Comparison of ENCODE assay signal across 7 cellular contexts in genomic region chr22:36362819-36363377, GRCh38. TPM values are rescaled to one million over a fixed set of nuclear protein-coding genes. Genes with fewer than 3 reads are reported as not detected.
DNase-seq lines count a peak whose midpoint lies in the region; ATAC-seq, FAIRE-seq and TF ChIP-seq lines count a peak whose summit lies in the region.

No MANE protein-coding gene starts in this region.

- H3K36me3 ChIP-seq in stomach: peaks cover 0 to 7% (median 4%) of the 10 kb centered on the region in 4 donors

- no peaks in the 10 kb centered on the region for H3K27me3 ChIP-seq in stomach

- no peak for TF ChIP-seq EP300 in stomach (IDR thresholded peaks at IDR 0.05)

- no peaks in the 10 kb centered on the region for H3K27me3 Mint-ChIP-seq in IgD-negative memory B cell
- H3K27me3 Mint-ChIP-seq in activated T-helper 2 cell treated with anti-CD3 and anti-CD28 coated beads, Interferon-gamma antibody, Interleukin-2, Interleukin-4, amounts not matched to agents 10 μg/mL and 5 μg/mL and 100 μg/mL, durations not matched to agents 14 hours and 24 hours and 36 hours (ENCODE audit: low read depth): no peaks in the 10 kb centered on the region

- no peaks in the 10 kb centered on the region for H3K36me3 Mint-ChIP-seq in IgD-negative memory B cell
- H3K36me3 Mint-ChIP-seq in activated T-helper 2 cell treated with anti-CD3 and anti-CD28 coated beads, Interferon-gamma antibody, Interleukin-2, Interleukin-4, amounts not matched to agents 10 μg/mL and 5 μg/mL and 100 μg/mL, durations not matched to agents 14 hours and 24 hours and 36 hours (ENCODE audit: low read depth): peaks cover 58% of the 10 kb centered on the region

- H3K4me1 ChIP-seq in stomach: peaks cover 98 to 100% (median 100%) of the 10 kb centered on the region in 4 donors

- FAIRE-seq in HTR-8/SVneo (lab: Jason Lieb, UNC): no peak

- no peak for TF ChIP-seq CTCF in stomach (IDR thresholded peaks at IDR 0.05)

- H3K4me1 Mint-ChIP-seq in IgD-negative memory B cell: peaks cover 37 to 79% (median 78%) of the 10 kb centered on the region in 3 donors
- peaks cover 76% of the 10 kb centered on the region for H3K4me1 Mint-ChIP-seq in activated T-helper 2 cell treated with anti-CD3 and anti-CD28 coated beads, Interferon-gamma antibody, Interleukin-2, Interleukin-4, amounts not matched to agents 10 μg/mL and 5 μg/mL and 100 μg/mL, durations not matched to agents 14 hours and 24 hours and 36 hours (ENCODE audit: low read depth)

- H3K4me3 ChIP-seq in stomach: peak overlapping the region in 1 of 4 donors; percentile 8

- ATAC-seq in GM18873 (IDR thresholded peaks at IDR 0.05; ENCODE audit: low FRiP score, unreplicated experiment): no peak

- TF ChIP-seq POLR2A in stomach (IDR thresholded peaks at IDR 0.05): no peak

- peak overlapping the region in 3 of 4 donors; percentile 39 to 82 (median 82) for H3K4me3 Mint-ChIP-seq in IgD-negative memory B cell
- H3K4me3 Mint-ChIP-seq in activated T-helper 2 cell treated with anti-CD3 and anti-CD28 coated beads, Interferon-gamma antibody, Interleukin-2, Interleukin-4, amounts not matched to agents 10 μg/mL and 5 μg/mL and 100 μg/mL, durations not matched to agents 14 hours and 24 hours and 36 hours (ENCODE audit: low read depth): peak overlapping the region; percentile 68

- peak overlapping the region; percentile 80 to 99 (median 83) for H3K27ac Mint-ChIP-seq in IgD-negative memory B cell
- peak overlapping the region; percentile 86 for H3K27ac Mint-ChIP-seq in activated T-helper 2 cell treated with anti-CD3 and anti-CD28 coated beads, Interferon-gamma antibody, Interleukin-2, Interleukin-4, amounts not matched to agents 10 μg/mL and 5 μg/mL and 100 μg/mL, durations not matched to agents 14 hours and 24 hours and 36 hours

- no peaks in the 10 kb centered on the region for H3K9me3 ChIP-seq in stomach

- H3K27ac ChIP-seq in stomach: peak overlapping the region; percentile 82 to 100 (median 95)

- no peaks in the 10 kb centered on the region for H3K9me3 Mint-ChIP-seq in IgD-negative memory B cell
- no peaks in the 10 kb centered on the region for H3K9me3 Mint-ChIP-seq in activated T-helper 2 cell treated with anti-CD3 and anti-CD28 coated beads, Interferon-gamma antibody, Interleukin-2, Interleukin-4, amounts not matched to agents 10 μg/mL and 5 μg/mL and 100 μg/mL, durations not matched to agents 14 hours and 24 hours and 36 hours

- intact Hi-C loops in activated T-helper 2 cell treated with anti-CD3 and anti-CD28 coated beads, Interferon-gamma antibody, Interleukin-2, Interleukin-4, amounts not matched to agents 10 μg/mL and 5 μg/mL and 100 μg/mL, durations not matched to agents 14 hours and 24 hours and 36 hours (cut with micrococcal nuclease): no loop called here
- intact Hi-C loops in stomach (cut with DNase I; ENCODE audit: low total_unique reads): loop anchor here (10.0 kb wide), 1 partner anchor 112 kb away; no protein-coding TSS in a partner anchor

- WGBS in stomach, 5 donors: 57 to 73% (median 61%) methylated on average over 3 of the region's 3 CpGs

- DNase-seq in activated T-helper 2 cell treated with anti-CD3 and anti-CD28 coated beads, Interferon-gamma antibody, Interleukin-2, Interleukin-4, amounts not matched to agents 10 μg/mL and 5 μg/mL and 100 μg/mL, durations not matched to agents 14 hours and 24 hours and 36 hours (ENCODE audit: low spot score): no peak
- DNase-seq in kidney glomerular epithelial cell (lab: John Stamatoyannopoulos, UW): peak; percentile 16
- no peak for DNase-seq in stomach
- no peak for DNase-seq in T1000 (lab: John Stamatoyannopoulos, UW)
- DNase-seq in HTR-8/SVneo (ENCODE audit: insufficient read length, low spot score): no peak

RNA-seq across cellular contexts. Expression of gene MYH9, which starts 24.9 kb away (rescaled TPM):
- polyA plus RNA-seq in IgD-negative memory B cell (231 TPM), stomach (10 to 100 TPM; 46.7 to 79.3 (median 54.3) TPM)
- total RNA-seq in activated T-helper 2 cell treated with anti-CD3 and anti-CD28 coated beads, Interferon-gamma antibody, Interleukin-2, Interleukin-4, amounts not matched to agents 10 μg/mL and 5 μg/mL and 100 μg/mL, durations not matched to agents 14 hours and 24 hours and 36 hours: 619 and 645 TPM in 2 replicates
- total RNA-seq in stomach: 100 to 1,000 TPM; 155 to 620 (median 272) TPM
